ENCODE assay signal across 8 cellular contexts in genomic region chr10:133379152-133379800, GRCh38. TPM values are rescaled to one million over a fixed set of nuclear protein-coding genes. Genes with fewer than 3 reads are reported as not detected.
DNase-seq lines count a peak whose midpoint lies in the region; ATAC-seq and TF ChIP-seq lines count a peak whose summit lies in the region.

TSS of gene PAOX (plus strand) at chr10:133379262. CDS start at chr10:133379317, 55 bp downstream.

- peak within 1 kb of the TSS; percentile 76 to 86 for H3K27ac ChIP-seq in mucosa of rectum (ENCODE audit: low read depth in 2 of 2, low read length in 2 of 2)
- H3K27ac ChIP-seq in temporal lobe (ENCODE audit: low read depth, low read length): peak within 1 kb of the TSS; percentile 96

- DNase-seq in GM10266 (ENCODE audit: extremely low spot score) (peak; percentile 89), LoVo (ENCODE audit: low spot score) (peak; percentile 32), erythroblast (lab: John Stamatoyannopoulos, UW) (peak; percentile 53 to 57), NCI-H1048 (lab: John Stamatoyannopoulos, UW) (no peak)
- peak; percentile 81 for DNase-seq in activated CD8-positive, alpha-beta memory T cell treated with anti-CD3 and anti-CD28 coated beads, Interleukin-2, amount 50 U/mL, for 48 hours

- H3K4me3 ChIP-seq in mucosa of rectum (ENCODE audit: low read length in 2 of 2): peak within 1 kb of the TSS; percentile 74 to 82

- peaks cover 0 to 6% of the 10 kb centered on the region in 2 donors for H3K36me3 ChIP-seq in mucosa of rectum (ENCODE audit: control insufficient read depth in 2 of 2, insufficient read depth in 2 of 2, low read length in 2 of 2)

- peak; percentile 37 for ATAC-seq in GM21737 (IDR thresholded peaks at IDR 0.05; ENCODE audit: unreplicated experiment)

- TF ChIP-seq CTCF in GM10266 (IDR thresholded peaks at IDR 0.05; ENCODE audit: control insufficient read depth, insufficient read depth, low read depth, missing control alignments): no peak

- H3K27me3 ChIP-seq in mucosa of rectum (ENCODE audit: control insufficient read depth in 2 of 2, insufficient read depth in 2 of 2, low read length in 2 of 2): no peaks in the 10 kb centered on the region

- no peak for TF ChIP-seq POLR2A in erythroblast (IDR thresholded peaks at IDR 0.05; ENCODE audit: low read length)

- peak within 1 kb of the TSS; percentile 70 to 80 for H3K9ac ChIP-seq in mucosa of rectum (ENCODE audit: low read depth in 1 of 2, low read length in 2 of 2)

- peaks cover 15 to 17% of the 10 kb centered on the region in 2 donors for H3K4me1 ChIP-seq in mucosa of rectum (ENCODE audit: control insufficient read depth in 2 of 2, insufficient read depth in 2 of 2, low read length in 2 of 2)

- no peaks in the 10 kb centered on the region for H3K9me3 ChIP-seq in mucosa of rectum (ENCODE audit: control insufficient read depth in 2 of 2, low read length in 2 of 2)

RNA-seq across cellular contexts. Expression of gene PAOX, which starts in this region (rescaled TPM):
- total RNA-seq in temporal lobe: 6.4 TPM
